Comparison of ENCODE assay signal across 26 cellular contexts in the genomic region with DNA sequence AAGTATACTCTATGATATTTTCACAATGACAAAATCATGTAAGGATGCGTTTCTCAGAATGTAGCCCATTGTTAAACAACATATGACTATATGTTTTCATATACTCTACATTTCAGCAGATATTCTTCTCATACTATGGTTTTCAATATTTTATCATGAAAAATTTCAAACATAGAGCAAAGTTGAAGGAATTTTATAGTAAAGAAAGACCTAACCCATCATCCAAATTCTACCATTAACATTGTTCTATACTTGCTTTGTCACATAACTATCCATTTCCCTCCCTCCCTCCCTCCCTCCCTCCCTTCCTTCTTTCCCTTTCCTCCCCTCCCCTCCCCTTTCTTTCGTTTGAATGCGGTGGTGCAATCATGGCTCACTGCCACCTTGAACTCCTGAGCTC.
"Had no signal": no experiment of that assay in that cellular context is flagged by ENCODE, and none has a peak within 500 bp of the region (broad histone marks: within the 10 kb centered on the region; RNA-seq: fewer than 3 reads in every experiment).

No MANE protein-coding gene starts in this region.

- DNase-seq: heart right ventricle; kidney; left colon; left lung; lower lobe of right lung; mesendoderm; midbrain; mucosa of descending colon; naive thymus-derived CD4-positive, alpha-beta T cell; ovary; retina; right cardiac atrium; sigmoid colon; small intestine; spleen; stimulated activated CD4-positive, alpha-beta T cell treated with anti-CD3 and anti-CD28 coated beads, Interleukin-4, amount 100 ng/mL, for 24 hours; stimulated activated naive CD4-positive, alpha-beta T cell treated with Interleukin-2 at 50 U/mL for 16 hours; stimulated activated naive CD8-positive, alpha-beta T cell treated with anti-CD3 and anti-CD28 coated beads, Interleukin-15, amount 100 ng/mL, for 72 hours; substantia nigra; uterus had no signal

- H3K4me1 Mint-ChIP-seq: naive thymus-derived CD4-positive, alpha-beta T cell; stimulated activated memory B cell treated with anti-CD40 and anti-IgM and Interleukin-4, amounts not matched to agents 10 μg/mL and 1 μg/mL and 100 μg/mL, for 72 hours; stimulated activated naive CD8-positive, alpha-beta T cell treated with anti-CD3 and anti-CD28 coated beads, Interleukin-15, amount 100 ng/mL, for 72 hours had no signal

- H3K27ac Mint-ChIP-seq: naive thymus-derived CD4-positive, alpha-beta T cell; natural killer cell treated with Interleukin-12 subunit alpha and Interleukin-12 subunit beta and Interleukin-15 and Interleukin-18, amount 100 ng/mL, for 72 hours; progenitor cell of endocrine pancreas; stimulated activated memory B cell treated with anti-CD40 and anti-IgM and Interleukin-4, amounts not matched to agents 10 μg/mL and 1 μg/mL and 100 μg/mL, for 72 hours; stimulated activated naive CD8-positive, alpha-beta T cell treated with anti-CD3 and anti-CD28 coated beads, Interleukin-15, amount 100 ng/mL, for 72 hours; type B pancreatic cell had no signal

- H3K4me2 ChIP-seq: hepatocyte had no signal

- H3K4me3 Mint-ChIP-seq: naive thymus-derived CD4-positive, alpha-beta T cell; natural killer cell treated with Interleukin-12 subunit alpha and Interleukin-12 subunit beta and Interleukin-15 and Interleukin-18, amount 100 ng/mL, for 72 hours; stimulated activated memory B cell treated with anti-CD40 and anti-IgM and Interleukin-4, amounts not matched to agents 10 μg/mL and 1 μg/mL and 100 μg/mL, for 72 hours; stimulated activated naive CD8-positive, alpha-beta T cell treated with anti-CD3 and anti-CD28 coated beads, Interleukin-15, amount 100 ng/mL, for 72 hours; type B pancreatic cell had no signal

- H3K27me3 Mint-ChIP-seq: progenitor cell of endocrine pancreas; stimulated activated memory B cell treated with anti-CD40 and anti-IgM and Interleukin-4, amounts not matched to agents 10 μg/mL and 1 μg/mL and 100 μg/mL, for 72 hours; stimulated activated naive CD8-positive, alpha-beta T cell treated with anti-CD3 and anti-CD28 coated beads, Interleukin-15, amount 100 ng/mL, for 72 hours; type B pancreatic cell had no signal

- H3K4me1 ChIP-seq: left lung, lower lobe of right lung, sigmoid colon, spleen, tibial nerve had no signal

- H2AFZ ChIP-seq: hepatocyte had no signal

- H3K79me2 ChIP-seq: hepatocyte had no signal

- H3K36me3 ChIP-seq: heart right ventricle, left lung, lower lobe of right lung, ovary, sigmoid colon, spleen, tibial nerve, uterus had no signal

- ATAC-seq: heart right ventricle; left colon; lower lobe of right lung; naive thymus-derived CD4-positive, alpha-beta T cell; natural killer cell treated with Interleukin-12 subunit alpha and Interleukin-12 subunit beta and Interleukin-15 and Interleukin-18, amount 100 ng/mL, for 72 hours; right cardiac atrium; stimulated activated memory B cell treated with anti-CD40 and anti-IgM and Interleukin-4, amounts not matched to agents 10 μg/mL and 1 μg/mL and 100 μg/mL, for 72 hours; stimulated activated naive CD8-positive, alpha-beta T cell treated with anti-CD3 and anti-CD28 coated beads, Interleukin-15, amount 100 ng/mL, for 72 hours had no signal

- H3K27me3 ChIP-seq: heart right ventricle, hepatocyte, left lung, ovary, sigmoid colon, spleen, tibial nerve, uterus had no signal

- H3K36me3 Mint-ChIP-seq: naive thymus-derived CD4-positive, alpha-beta T cell; natural killer cell treated with Interleukin-12 subunit alpha and Interleukin-12 subunit beta and Interleukin-15 and Interleukin-18, amount 100 ng/mL, for 72 hours; stimulated activated memory B cell treated with anti-CD40 and anti-IgM and Interleukin-4, amounts not matched to agents 10 μg/mL and 1 μg/mL and 100 μg/mL, for 72 hours; type B pancreatic cell had no signal

- H3K9me3 Mint-ChIP-seq: natural killer cell treated with Interleukin-12 subunit alpha and Interleukin-12 subunit beta and Interleukin-15 and Interleukin-18, amount 100 ng/mL, for 72 hours; stimulated activated memory B cell treated with anti-CD40 and anti-IgM and Interleukin-4, amounts not matched to agents 10 μg/mL and 1 μg/mL and 100 μg/mL, for 72 hours; stimulated activated naive CD8-positive, alpha-beta T cell treated with anti-CD3 and anti-CD28 coated beads, Interleukin-15, amount 100 ng/mL, for 72 hours; type B pancreatic cell had no signal

- H3K27ac ChIP-seq: heart right ventricle, hepatocyte, left lung, lower lobe of right lung, ovary, sigmoid colon, spleen, tibial nerve, uterus had no signal

- H3K9me3 ChIP-seq: left lung, lower lobe of right lung, mucosa of descending colon, ovary, sigmoid colon, spleen, tibial nerve, uterus had no signal

- H3K4me3 ChIP-seq: heart right ventricle, hepatocyte, left lung, lower lobe of right lung, mucosa of descending colon, ovary, sigmoid colon, spleen, tibial nerve, uterus had no signal
